In genomic region chr4:37728064-37728463, GRCh38 we compare ENCODE assay signal across 25 cellular contexts.
"Had no signal": no experiment of that assay in that cellular context is flagged by ENCODE, and none has a peak within 500 bp of the region (broad histone marks: within the 10 kb centered on the region; RNA-seq: fewer than 3 reads in every experiment).

No MANE protein-coding gene starts in this region.

- H3K36me3 ChIP-seq: gastroesophageal sphincter, ovary, sigmoid colon, tibial nerve had no signal

- DNase-seq: activated CD4-positive, alpha-beta T cell treated with anti-CD3 and anti-CD28 coated beads for 48 hours; activated CD4-positive, alpha-beta T cell treated with anti-CD3 and anti-CD28 coated beads, Interleukin-2, amount 50 U/mL, for 48 hours; activated CD8-positive, alpha-beta memory T cell treated with anti-CD3 and anti-CD28 coated beads for 24 hours; activated effector memory CD4-positive, alpha-beta T cell treated with Interleukin-2 at 50 U/mL for 16 hours; activated naive CD4-positive, alpha-beta T cell treated with Interleukin-2 at 50 U/mL for 16 hours; anterior cingulate cortex; body of pancreas; dorsolateral prefrontal cortex; effector memory CD4-positive, alpha-beta T cell; erythroblast; left cardiac atrium; left ventricle myocardium superior; ovary; retina; sigmoid colon; stimulated activated CD4-positive, alpha-beta T cell treated with anti-CD3 and anti-CD28 coated beads, Interleukin-15, amount 100 ng/mL, for 24 hours; stimulated activated CD4-positive, alpha-beta T cell treated with anti-CD3 and anti-CD28 coated beads, Interleukin-2, amount 100 ng/mL, for 24 hours; stimulated activated naive CD4-positive, alpha-beta T cell; T-helper 9 cell had no signal

- H3K4me3 ChIP-seq: body of pancreas, coronary artery, dorsolateral prefrontal cortex, gastroesophageal sphincter, hepatocyte, ovary, sigmoid colon, smooth muscle cell, tibial nerve had no signal

- H3K79me2 ChIP-seq: hepatocyte had no signal

- H3K27me3 ChIP-seq: body of pancreas, dorsolateral prefrontal cortex, gastroesophageal sphincter, hepatocyte, ovary, sigmoid colon, tibial nerve had no signal

- H2AFZ ChIP-seq: hepatocyte had no signal

- H3K9me3 ChIP-seq: body of pancreas, gastroesophageal sphincter, ovary, sigmoid colon, tibial nerve had no signal

- H3K4me1 ChIP-seq: body of pancreas, gastroesophageal sphincter, sigmoid colon, tibial nerve had no signal

- H3K27ac ChIP-seq: body of pancreas, coronary artery, dorsolateral prefrontal cortex, gastroesophageal sphincter, ovary, sigmoid colon, tibial nerve, VCaP had no signal

- H3K4me2 ChIP-seq: hepatocyte, smooth muscle cell had no signal
